Comparison of ENCODE assay signal across 16 cellular contexts in genomic region chr2:55843992-55844345, GRCh38.
"Had no signal": no experiment of that assay in that cellular context is flagged by ENCODE, and none has a peak within 500 bp of the region (broad histone marks: within the 10 kb centered on the region; RNA-seq: fewer than 3 reads in every experiment).

No MANE protein-coding gene starts in this region.

- H3K9me3 ChIP-seq: esophagus squamous epithelium, psoas muscle, testis had no signal

- H3K36me3 ChIP-seq: esophagus squamous epithelium, WERI-Rb-1 had no signal

- ATAC-seq: activated CD8-positive, alpha-beta memory T cell treated with anti-CD3 and anti-CD28 coated beads, Interleukin-2, amount 10 ng/mL, durations not matched to agents 7 days and 5 days; activated T-cell treated with anti-CD3 and anti-CD28 coated beads, Interleukin-2, amount 50 U/mL, for 4 hours; psoas muscle; stimulated activated naive CD8-positive, alpha-beta T cell treated with anti-CD3 and anti-CD28 coated beads, Interleukin-15, amount 100 ng/mL, for 72 hours had no signal

- H3K4me1 ChIP-seq: psoas muscle, testis had no signal

- H3K36me3 Mint-ChIP-seq: activated CD4-positive, alpha-beta memory T cell treated with anti-CD3 and anti-CD28 coated beads for 36 hours; activated CD8-positive, alpha-beta memory T cell treated with anti-CD3 and anti-CD28 coated beads, Interleukin-2, amount 10 ng/mL, durations not matched to agents 7 days and 5 days had no signal

- H3K27me3 Mint-ChIP-seq: activated CD8-positive, alpha-beta memory T cell treated with anti-CD3 and anti-CD28 coated beads, Interleukin-2, amount 10 ng/mL, durations not matched to agents 7 days and 5 days; stimulated activated naive CD8-positive, alpha-beta T cell treated with anti-CD3 and anti-CD28 coated beads, Interleukin-15, amount 100 ng/mL, for 72 hours had no signal

- H3K27me3 ChIP-seq: esophagus squamous epithelium, testis had no signal

- H3K27ac Mint-ChIP-seq: activated CD4-positive, alpha-beta memory T cell treated with anti-CD3 and anti-CD28 coated beads for 36 hours; activated CD8-positive, alpha-beta memory T cell treated with anti-CD3 and anti-CD28 coated beads, Interleukin-2, amount 10 ng/mL, durations not matched to agents 7 days and 5 days; T-helper 1 cell treated with Interleukin-12 subunit alpha and Interleukin-12 subunit beta and Interleukin-4 antibody, amounts not matched to agents 30 μg/mL and 1 μg/mL, for 36 hours had no signal

- H3K4me1 Mint-ChIP-seq: activated CD8-positive, alpha-beta memory T cell treated with anti-CD3 and anti-CD28 coated beads, Interleukin-2, amount 10 ng/mL, durations not matched to agents 7 days and 5 days; stimulated activated naive CD8-positive, alpha-beta T cell treated with anti-CD3 and anti-CD28 coated beads, Interleukin-15, amount 100 ng/mL, for 72 hours had no signal

- H3K9me3 Mint-ChIP-seq: activated CD4-positive, alpha-beta memory T cell treated with anti-CD3 and anti-CD28 coated beads for 36 hours; activated T-cell treated with anti-CD3 and anti-CD28 coated beads, Interleukin-2, amount 50 U/mL, for 4 hours; stimulated activated naive CD8-positive, alpha-beta T cell treated with anti-CD3 and anti-CD28 coated beads, Interleukin-15, amount 100 ng/mL, for 72 hours; T-helper 1 cell treated with Interleukin-12 subunit alpha and Interleukin-12 subunit beta and Interleukin-4 antibody, amounts not matched to agents 30 μg/mL and 1 μg/mL, for 36 hours had no signal

- H3K27ac ChIP-seq: psoas muscle, testis, WERI-Rb-1 had no signal

- DNase-seq: activated CD4-positive, alpha-beta memory T cell treated with anti-CD3 and anti-CD28 coated beads for 36 hours; activated CD8-positive, alpha-beta memory T cell treated with anti-CD3 and anti-CD28 coated beads, Interleukin-2, amount 10 ng/mL, durations not matched to agents 7 days and 5 days; activated effector memory CD4-positive, alpha-beta T cell treated with Interleukin-2 at 50 U/mL for 16 hours; activated naive CD4-positive, alpha-beta T cell treated with anti-CD3 and anti-CD28 coated beads, Interleukin-2, amount 50 U/mL, for 16 hours; activated T-cell treated with anti-CD3 and anti-CD28 coated beads, Interleukin-2, amount 50 U/mL, for 4 hours; central memory CD4-positive, alpha-beta T cell; esophagus squamous epithelium; foreskin melanocyte; midbrain; psoas muscle; stimulated activated naive CD8-positive, alpha-beta T cell treated with anti-CD3 and anti-CD28 coated beads, Interleukin-15, amount 100 ng/mL, for 72 hours; testis; WERI-Rb-1 had no signal

- H3K4me3 ChIP-seq: coronary artery, esophagus squamous epithelium, psoas muscle, testis had no signal

- H3K4me3 Mint-ChIP-seq: activated CD4-positive, alpha-beta memory T cell treated with anti-CD3 and anti-CD28 coated beads for 36 hours; activated CD8-positive, alpha-beta memory T cell treated with anti-CD3 and anti-CD28 coated beads, Interleukin-2, amount 10 ng/mL, durations not matched to agents 7 days and 5 days; activated T-cell treated with anti-CD3 and anti-CD28 coated beads, Interleukin-2, amount 50 U/mL, for 4 hours; neural crest cell; stimulated activated naive CD8-positive, alpha-beta T cell treated with anti-CD3 and anti-CD28 coated beads, Interleukin-15, amount 100 ng/mL, for 72 hours; T-helper 1 cell treated with Interleukin-12 subunit alpha and Interleukin-12 subunit beta and Interleukin-4 antibody, amounts not matched to agents 30 μg/mL and 1 μg/mL, for 36 hours had no signal
